In the genomic region with DNA sequence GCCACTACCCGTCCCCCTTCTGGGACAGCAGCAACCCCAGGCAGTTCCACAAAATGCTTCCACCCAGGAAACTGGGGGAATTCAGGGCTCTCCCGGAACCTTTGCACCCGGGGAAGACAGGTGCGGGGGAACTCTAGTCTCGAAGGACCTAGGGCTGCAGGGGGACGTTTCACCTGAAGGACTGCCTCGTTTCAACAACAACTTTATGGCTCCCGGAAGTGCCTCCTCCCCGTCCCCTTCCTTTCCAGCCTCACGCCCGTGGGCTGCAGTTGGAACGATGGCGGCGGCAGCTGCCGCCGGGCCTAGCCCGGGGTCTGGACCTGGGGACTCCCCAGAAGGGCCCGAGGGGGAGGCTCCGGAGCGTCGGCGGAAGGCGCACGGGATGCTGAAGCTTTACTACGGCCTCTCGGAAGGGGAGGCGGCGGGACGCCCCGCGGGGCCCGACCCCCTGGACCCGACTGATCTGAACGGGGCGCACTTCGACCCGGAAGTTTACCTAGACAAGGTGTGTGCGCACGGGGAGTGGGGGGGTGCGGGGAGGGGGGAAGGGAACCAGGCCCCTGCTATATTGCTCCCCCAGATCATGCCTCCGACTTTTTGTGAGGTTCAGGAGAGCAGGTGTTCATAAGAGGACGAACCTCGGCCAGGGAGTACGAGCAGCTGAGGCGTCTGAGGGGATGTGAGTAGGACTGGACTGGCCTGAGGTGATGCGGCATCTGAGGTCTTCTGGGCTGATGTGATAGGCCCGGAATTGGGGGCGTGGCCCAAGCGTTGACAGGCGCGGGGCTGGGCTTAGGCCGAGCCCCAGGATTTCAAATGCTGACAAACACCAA, we compare ENCODE assay signal across 8 cellular contexts. TPM values are rescaled to one million over a fixed set of nuclear protein-coding genes. Genes with fewer than 3 reads are reported as not detected.
DNase-seq lines count a peak whose midpoint lies in the region; ATAC-seq lines count a peak whose summit lies in the region.

Gene VPS51 (plus strand): TSS at position 241 of the 833 bp plus-strand sequence. CDS start 37 bp downstream, at position 278.

- no peaks in the 10 kb centered on the region for H3K27me3 ChIP-seq in Karpas-422 (ENCODE audit: low read length)

- H3K27ac Mint-ChIP-seq in activated T-helper 1 cell treated with anti-CD3 and anti-CD28 coated beads, Interleukin-12 subunit alpha, Interleukin-12 subunit beta, Interleukin-2, Interleukin-4 antibody, amounts not matched to agents 30 ng/mL and 10 ng/mL and 1 ng/mL, durations not matched to agents 14 hours and 24 hours and 36 hours: peak within 1 kb of the TSS; percentile 94
- H3K27ac Mint-ChIP-seq in naive B cell: peak within 1 kb of the TSS; percentile 88 to 98 (median 94)
- H3K27ac Mint-ChIP-seq in stimulated activated effector memory CD8-positive, alpha-beta T cell treated with anti-CD3 and anti-CD28 coated beads, Interleukin-12 subunit alpha, Interleukin-12 subunit beta, amount 100 ng/mL, for 72 hours: peak within 1 kb of the TSS; percentile 94

- H2AFZ ChIP-seq in Karpas-422 (ENCODE audit: low read length): peak within 1 kb of the TSS; percentile 33; the same call in 1 of the 2 replicates

- peaks cover 11% of the 10 kb centered on the region for H3K4me1 Mint-ChIP-seq in activated T-helper 1 cell treated with anti-CD3 and anti-CD28 coated beads, Interleukin-12 subunit alpha, Interleukin-12 subunit beta, Interleukin-2, Interleukin-4 antibody, amounts not matched to agents 30 ng/mL and 10 ng/mL and 1 ng/mL, durations not matched to agents 14 hours and 24 hours and 36 hours (ENCODE audit: low read depth)
- peaks cover 11 to 25% (median 17%) of the 10 kb centered on the region in 3 donors for H3K4me1 Mint-ChIP-seq in naive B cell
- peaks cover 5% of the 10 kb centered on the region for H3K4me1 Mint-ChIP-seq in stimulated activated effector memory CD8-positive, alpha-beta T cell treated with anti-CD3 and anti-CD28 coated beads, Interleukin-12 subunit alpha, Interleukin-12 subunit beta, amount 100 ng/mL, for 72 hours

- H3K9me2 ChIP-seq in Karpas-422 (replicated peaks; ENCODE audit: insufficient read depth, low read length): no peaks in the 10 kb centered on the region

- H3K9me3 ChIP-seq in Karpas-422 (ENCODE audit: low read length): no peaks in the 10 kb centered on the region

- peaks cover 5% of the 10 kb centered on the region for H3K36me3 Mint-ChIP-seq in activated T-helper 1 cell treated with anti-CD3 and anti-CD28 coated beads, Interleukin-12 subunit alpha, Interleukin-12 subunit beta, Interleukin-2, Interleukin-4 antibody, amounts not matched to agents 30 ng/mL and 10 ng/mL and 1 ng/mL, durations not matched to agents 14 hours and 24 hours and 36 hours (ENCODE audit: low read depth)
- no peaks in the 10 kb centered on the region for H3K36me3 Mint-ChIP-seq in naive B cell
- H3K36me3 Mint-ChIP-seq in stimulated activated effector memory CD8-positive, alpha-beta T cell treated with anti-CD3 and anti-CD28 coated beads, Interleukin-12 subunit alpha, Interleukin-12 subunit beta, amount 100 ng/mL, for 72 hours: peaks cover 49% of the 10 kb centered on the region

- H3K4me1 ChIP-seq in Karpas-422 (ENCODE audit: low read length): peaks cover 13% of the 10 kb centered on the region

- intact Hi-C loops in activated T-helper 1 cell treated with anti-CD3 and anti-CD28 coated beads, Interleukin-12 subunit alpha, Interleukin-12 subunit beta, Interleukin-2, Interleukin-4 antibody, amounts not matched to agents 30 ng/mL and 10 ng/mL and 1 ng/mL, durations not matched to agents 14 hours and 24 hours and 36 hours (cut with micrococcal nuclease): loop anchor here (1.0 kb wide), 9 partner anchors 12 to 179 kb away; partner anchors contain the start of genes ARL2, ATG2A, CDCA5 and FAU

- H3K27ac ChIP-seq in Karpas-422 (ENCODE audit: low read length): peak within 1 kb of the TSS; percentile 72

- peak; percentile 69 for ATAC-seq in GM21737 (IDR thresholded peaks at IDR 0.05; ENCODE audit: unreplicated experiment)
- peak; percentile 87 to 94 for ATAC-seq in naive B cell (ENCODE audit: low read depth in 2 of 2)
- peak; percentile 98 for ATAC-seq in stimulated activated effector memory CD8-positive, alpha-beta T cell treated with anti-CD3 and anti-CD28 coated beads, Interleukin-12 subunit alpha, Interleukin-12 subunit beta, amount 100 ng/mL, for 72 hours

- H3K36me3 ChIP-seq in Karpas-422 (ENCODE audit: insufficient read depth, low read length): peaks cover 7% of the 10 kb centered on the region; the same call in 1 of the 2 replicates

- peak within 1 kb of the TSS; percentile 91 for H3K4me3 Mint-ChIP-seq in activated T-helper 1 cell treated with anti-CD3 and anti-CD28 coated beads, Interleukin-12 subunit alpha, Interleukin-12 subunit beta, Interleukin-2, Interleukin-4 antibody, amounts not matched to agents 30 ng/mL and 10 ng/mL and 1 ng/mL, durations not matched to agents 14 hours and 24 hours and 36 hours
- H3K4me3 Mint-ChIP-seq in naive B cell: peak within 1 kb of the TSS; percentile 81 to 96 (median 94)
- peak within 1 kb of the TSS; percentile 70 for H3K4me3 Mint-ChIP-seq in stimulated activated effector memory CD8-positive, alpha-beta T cell treated with anti-CD3 and anti-CD28 coated beads, Interleukin-12 subunit alpha, Interleukin-12 subunit beta, amount 100 ng/mL, for 72 hours

- H3K27me3 Mint-ChIP-seq in activated T-helper 1 cell treated with anti-CD3 and anti-CD28 coated beads, Interleukin-12 subunit alpha, Interleukin-12 subunit beta, Interleukin-2, Interleukin-4 antibody, amounts not matched to agents 30 ng/mL and 10 ng/mL and 1 ng/mL, durations not matched to agents 14 hours and 24 hours and 36 hours (ENCODE audit: insufficient read depth): no peaks in the 10 kb centered on the region
- H3K27me3 Mint-ChIP-seq in naive B cell: no peaks in the 10 kb centered on the region

- peaks cover 39% of the 10 kb centered on the region for H3K79me2 ChIP-seq in Karpas-422 (ENCODE audit: low read length)

- peak within 1 kb of the TSS; percentile 89 for H3K4me2 ChIP-seq in Karpas-422 (ENCODE audit: low read depth, low read length, poor library complexity, severe bottlenecking)

- H3K4me3 ChIP-seq in Karpas-422 (ENCODE audit: low read length): peak within 1 kb of the TSS; percentile 79

- H3K9ac ChIP-seq in Karpas-422 (ENCODE audit: low read length): peak within 1 kb of the TSS; percentile 86

- DNase-seq in DMS53 (lab: John Stamatoyannopoulos, UW) (peak; percentile 97), Karpas-422 (peak; percentile 95), RPMI7951 (ENCODE audit: low read depth) (peak; percentile 89), fibroblast of gingiva (ENCODE audit: low read depth) (peak; percentile 88), naive B cell (peak; percentile 80)
- DNase-seq in activated T-helper 1 cell treated with anti-CD3 and anti-CD28 coated beads, Interleukin-12 subunit alpha, Interleukin-12 subunit beta, Interleukin-2, Interleukin-4 antibody, amounts not matched to agents 30 ng/mL and 10 ng/mL and 1 ng/mL, durations not matched to agents 14 hours and 24 hours and 36 hours (ENCODE audit: low spot score): peak; percentile 80
- peak; percentile 74 to 92 for DNase-seq in stimulated activated effector memory CD8-positive, alpha-beta T cell treated with anti-CD3 and anti-CD28 coated beads, Interleukin-12 subunit alpha, Interleukin-12 subunit beta, amount 100 ng/mL, for 72 hours (ENCODE audit: low spot score in 2 of 2)

- H3K9me3 Mint-ChIP-seq in activated T-helper 1 cell treated with anti-CD3 and anti-CD28 coated beads, Interleukin-12 subunit alpha, Interleukin-12 subunit beta, Interleukin-2, Interleukin-4 antibody, amounts not matched to agents 30 ng/mL and 10 ng/mL and 1 ng/mL, durations not matched to agents 14 hours and 24 hours and 36 hours: no peaks in the 10 kb centered on the region
- H3K9me3 Mint-ChIP-seq in naive B cell: no peaks in the 10 kb centered on the region
- no peaks in the 10 kb centered on the region for H3K9me3 Mint-ChIP-seq in stimulated activated effector memory CD8-positive, alpha-beta T cell treated with anti-CD3 and anti-CD28 coated beads, Interleukin-12 subunit alpha, Interleukin-12 subunit beta, amount 100 ng/mL, for 72 hours

- no peaks in the 10 kb centered on the region for H4K20me1 ChIP-seq in Karpas-422 (ENCODE audit: insufficient read depth, low read depth, low read length)

RNA-seq across cellular contexts. Expression of gene VPS51, which starts in this region (rescaled TPM):
- total RNA-seq in Karpas-422 (2014; rRNA removed; shearing (Covaris generic); ENCODE audit: low replicate concordance): 78.9 and 193 TPM in 2 replicates
- 48.7 and 108 TPM in 2 replicates for total RNA-seq in RPMI7951 (2014; rRNA removed; shearing (Covaris generic))
- total RNA-seq in activated T-helper 1 cell treated with anti-CD3 and anti-CD28 coated beads, Interleukin-12 subunit alpha, Interleukin-12 subunit beta, Interleukin-2, Interleukin-4 antibody, amounts not matched to agents 30 ng/mL and 10 ng/mL and 1 ng/mL, durations not matched to agents 14 hours and 24 hours and 36 hours: 137 and 139 TPM in 2 replicates
- 100 to 1,000 TPM in 2 of 6 donors, 10 to 100 TPM in 4; 80.5 to 106 (median 91.2) TPM for polyA plus RNA-seq in naive B cell (ENCODE audit: low read depth in 6 of 6)

Comparison
In these comparisons a context has a peak if more than half of its experiments do, and no peak if none do; other contexts are left out.
1. Peak in every context shown above with its lines: DNase-seq, ATAC-seq, H3K4me3 ChIP-seq and H3K27ac ChIP-seq.